1 cellular context compared by ENCODE assay signal in genomic region chr3:190308154-190308553, GRCh38.
TF ChIP-seq lines count a peak whose summit lies in the region.

No MANE protein-coding gene starts in this region.

TF ChIP-seq in HepG2, 621 proteins besides CTCF, POLR2A, EP300 and RAD21 (continued from another document):
- no peak for TF ChIP-seq ATF6 (CRISPR knock-in tag; conservative IDR thresholded peaks at IDR 0.05)
- no peak for TF ChIP-seq SMAD9 (CRISPR knock-in tag; IDR thresholded peaks at IDR 0.05)
TF ChIP-seq in HepG2: peak in this region for 0.
